ENCODE assay signal across 24 cellular contexts in the genomic region with DNA sequence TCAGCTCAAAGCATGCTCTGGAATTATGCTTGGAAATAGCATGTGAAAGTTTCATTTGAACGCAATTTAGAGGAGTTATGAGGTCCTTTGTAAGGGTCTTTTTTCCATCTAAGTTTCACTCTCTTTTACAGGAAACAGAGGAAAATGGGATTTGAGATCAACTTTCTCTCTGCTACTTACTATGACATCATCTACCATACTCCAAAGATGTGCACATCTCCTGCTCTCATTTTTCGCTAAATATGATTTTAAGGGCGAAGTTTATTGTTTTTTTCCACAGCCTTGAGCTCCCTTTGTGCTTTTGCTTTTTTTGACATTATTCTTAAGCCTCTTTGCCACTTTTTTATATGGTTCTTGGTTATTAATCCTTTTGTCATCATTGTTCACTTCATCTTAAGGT.
"Had no signal": no experiment of that assay in that cellular context is flagged by ENCODE, and none has a peak within 500 bp of the region (broad histone marks: within the 10 kb centered on the region; RNA-seq: fewer than 3 reads in every experiment).

No MANE protein-coding gene starts in this region.

- DNase-seq: activated CD4-positive, alpha-beta T cell treated with anti-CD3 and anti-CD28 coated beads for 48 hours; activated CD4-positive, alpha-beta T cell treated with anti-CD3 and anti-CD28 coated beads, Interleukin-2, amount 50 U/mL, for 4 hours; activated CD4-positive, CD25-positive, alpha-beta regulatory T cell treated with anti-CD3 and anti-CD28 coated beads, Interleukin-2, amount 50 U/mL, for 72 hours; activated CD8-positive, alpha-beta memory T cell treated with anti-CD3 and anti-CD28 coated beads, Interleukin-2, amount 50 U/mL, for 48 hours; activated CD8-positive, alpha-beta T cell treated with anti-CD3 and anti-CD28 coated beads, Interleukin-2, amount 10 ng/mL, durations not matched to agents 7 days and 5 days; activated naive CD4-positive, alpha-beta T cell treated with anti-CD3 and anti-CD28 coated beads, Interleukin-2, amount 50 U/mL, for 16 hours; activated naive CD8-positive, alpha-beta T cell treated with anti-CD3 and anti-CD28 coated beads, Interleukin-2, amount 10 ng/mL, durations not matched to agents 7 days and 5 days; activated T-cell treated with anti-CD3 and anti-CD28 coated beads, Interleukin-2, amount 50 U/mL, for 1 hour; adrenal gland; anterior cingulate cortex; cerebellar nuclear complex; NCI-H1105; NCI-H1436; NCI-H1694 treated with DMSO at 0.1 percent for 48 hours; NCI-H2081; NCI-H510A treated with DMSO at 0.1 percent for 48 hours; NCI-H69; NK-92 treated with Interleukin-12 subunit alpha and Interleukin-12 subunit beta, amount 100 ng/mL, for 24 hours; SHP77; T-helper 17 cell; T-helper 9 cell had no signal

- H3K36me3 Mint-ChIP-seq: activated naive CD8-positive, alpha-beta T cell treated with anti-CD3 and anti-CD28 coated beads, Interleukin-2, amount 10 ng/mL, durations not matched to agents 7 days and 5 days; WTC11 had no signal

- H3K27ac Mint-ChIP-seq: activated CD8-positive, alpha-beta T cell treated with anti-CD3 and anti-CD28 coated beads, Interleukin-2, amount 10 ng/mL, durations not matched to agents 7 days and 5 days; activated naive CD8-positive, alpha-beta T cell treated with anti-CD3 and anti-CD28 coated beads, Interleukin-2, amount 10 ng/mL, durations not matched to agents 7 days and 5 days; T-helper 17 cell; WTC11 had no signal

- H3K36me3 ChIP-seq: adrenal gland, SJSA1 had no signal

- H3K9me3 ChIP-seq: adrenal gland, SJSA1 had no signal

- FAIRE-seq: RCC 7860 had no signal

- H3K4me3 Mint-ChIP-seq: activated CD8-positive, alpha-beta T cell treated with anti-CD3 and anti-CD28 coated beads, Interleukin-2, amount 10 ng/mL, durations not matched to agents 7 days and 5 days; activated naive CD8-positive, alpha-beta T cell treated with anti-CD3 and anti-CD28 coated beads, Interleukin-2, amount 10 ng/mL, durations not matched to agents 7 days and 5 days; T-helper 17 cell; WTC11 had no signal

- H3K4me1 ChIP-seq: adrenal gland had no signal

- H3K9me3 Mint-ChIP-seq: activated naive CD8-positive, alpha-beta T cell treated with anti-CD3 and anti-CD28 coated beads, Interleukin-2, amount 10 ng/mL, durations not matched to agents 7 days and 5 days had no signal

- ATAC-seq: activated CD8-positive, alpha-beta T cell treated with anti-CD3 and anti-CD28 coated beads, Interleukin-2, amount 10 ng/mL, durations not matched to agents 7 days and 5 days; T-helper 17 cell; WTC11 had no signal

- H3K4me1 Mint-ChIP-seq: activated naive CD8-positive, alpha-beta T cell treated with anti-CD3 and anti-CD28 coated beads, Interleukin-2, amount 10 ng/mL, durations not matched to agents 7 days and 5 days; T-helper 17 cell had no signal

- H3K27me3 ChIP-seq: adrenal gland, SJSA1 had no signal

- H3K4me3 ChIP-seq: adrenal gland, SJSA1 had no signal

- H3K27ac ChIP-seq: adrenal gland, SJSA1 had no signal
